Comparison of ENCODE assay signal across 11 cellular contexts in the genomic region with DNA sequence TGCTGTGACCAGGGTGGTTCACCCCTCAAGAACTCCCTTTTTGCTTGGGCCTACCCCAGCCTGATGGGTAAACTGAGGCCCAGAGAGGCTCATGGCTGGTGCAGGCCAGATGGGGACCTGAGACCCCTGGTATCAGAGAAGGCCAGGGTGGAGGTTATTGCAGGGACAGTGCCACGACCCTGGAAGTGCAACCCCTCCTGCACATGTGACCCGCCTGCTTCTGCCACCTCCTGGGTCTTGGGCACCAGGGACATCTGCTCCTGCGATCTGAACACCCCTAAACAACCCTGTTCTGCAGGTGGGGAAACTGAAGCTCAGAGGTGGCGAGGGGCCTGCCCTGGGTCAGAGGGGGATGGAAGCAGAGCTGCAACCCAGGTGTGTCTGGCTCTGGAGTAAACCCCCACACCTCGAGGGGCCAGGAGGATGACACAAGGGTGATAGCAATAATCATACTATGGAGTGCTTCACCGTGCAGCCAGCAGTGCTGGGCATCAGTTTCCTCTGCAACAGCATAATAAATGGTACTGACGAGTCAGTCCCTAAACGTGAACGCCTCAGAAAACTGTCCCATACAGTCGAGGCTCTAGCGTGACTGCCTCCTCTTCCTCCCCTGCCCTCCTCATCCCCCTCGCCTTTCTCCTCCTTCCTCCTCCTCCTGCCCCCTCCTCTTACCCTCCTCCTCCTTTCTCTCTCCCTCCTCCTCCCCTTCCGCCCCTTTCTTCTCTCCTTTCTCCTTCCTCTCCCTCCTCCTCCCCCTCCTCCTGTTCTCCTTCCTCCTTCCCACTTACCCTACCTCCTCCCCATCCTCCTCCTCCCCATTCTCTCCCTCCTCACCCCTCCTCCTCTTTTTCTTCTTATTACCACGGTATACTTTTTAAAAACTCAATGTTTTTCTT. TPM values are rescaled to one million over a fixed set of nuclear protein-coding genes. Genes with fewer than 3 reads are reported as not detected.
DNase-seq lines count a peak whose midpoint lies in the region; ATAC-seq and TF ChIP-seq lines count a peak whose summit lies in the region.
"Had no signal": no experiment of that assay in that cellular context is flagged by ENCODE, and none has a peak within 500 bp of the region (broad histone marks: within the 10 kb centered on the region; RNA-seq: fewer than 3 reads in every experiment).

No MANE protein-coding gene starts in this region.

- H3K36me3 Mint-ChIP-seq in activated naive CD4-positive, alpha-beta T cell treated with anti-CD3 and anti-CD28 coated beads, Interleukin-2, amount 50 U/mL, for 24 hours, result peaks cover 2% of the 10 kb centered on the region
- peaks cover 28% of the 10 kb centered on the region for H3K36me3 Mint-ChIP-seq in effector memory CD8-positive, alpha-beta T cell (ENCODE audit: insufficient read depth)

- H3K4me3 ChIP-seq in MM.1S (ENCODE audit: low read length) (no peak overlapping the region), osteoblast (ENCODE audit: insufficient read depth, low read length) (no peak overlapping the region)

- no peaks in the 10 kb centered on the region for H3K9me3 Mint-ChIP-seq in activated naive CD4-positive, alpha-beta T cell treated with anti-CD3 and anti-CD28 coated beads, Interleukin-2, amount 50 U/mL, for 24 hours
- H3K9me3 Mint-ChIP-seq in effector memory CD8-positive, alpha-beta T cell, result no peaks in the 10 kb centered on the region
- H3K9me3 Mint-ChIP-seq: CD8-positive, alpha-beta T cell had no signal

- H3K4me1 ChIP-seq in MM.1S (ENCODE audit: low read length) (no peaks in the 10 kb centered on the region), osteoblast (ENCODE audit: insufficient read depth, low read length) (peaks cover 11% of the 10 kb centered on the region)

- no peak for ATAC-seq in effector memory CD8-positive, alpha-beta T cell (replicated peaks)
- ATAC-seq in GM21381 (IDR thresholded peaks at IDR 0.05; ENCODE audit: unreplicated experiment), result no peak
- ATAC-seq in GM18517 (IDR thresholded peaks at IDR 0.05; ENCODE audit: unreplicated experiment), result no peak

- peak overlapping the region; percentile 70 for H3K27ac Mint-ChIP-seq in activated naive CD4-positive, alpha-beta T cell treated with anti-CD3 and anti-CD28 coated beads, Interleukin-2, amount 50 U/mL, for 24 hours
- H3K27ac Mint-ChIP-seq in effector memory CD8-positive, alpha-beta T cell, result peak overlapping the region; percentile 26 to 52

- peaks cover 25% of the 10 kb centered on the region for H3K4me1 Mint-ChIP-seq in activated naive CD4-positive, alpha-beta T cell treated with anti-CD3 and anti-CD28 coated beads, Interleukin-2, amount 50 U/mL, for 24 hours
- H3K4me1 Mint-ChIP-seq in effector memory CD8-positive, alpha-beta T cell (ENCODE audit: low read depth in 2 of 2), result peaks cover 7 to 15% of the 10 kb centered on the region in 2 donors

- H3K27me3 ChIP-seq in MM.1S (replicated peaks; ENCODE audit: insufficient read depth, low read length), result no peaks in the 10 kb centered on the region
- H3K27me3 ChIP-seq in osteoblast (ENCODE audit: insufficient read depth, low read length), result peaks cover 5% of the 10 kb centered on the region

- H2AFZ ChIP-seq in MM.1S (ENCODE audit: low read length) (no peak overlapping the region), osteoblast (ENCODE audit: low read length) (no peak overlapping the region)

- H3K36me3 ChIP-seq in MM.1S (replicated peaks; ENCODE audit: insufficient read depth, low read length) (no peaks in the 10 kb centered on the region), osteoblast (ENCODE audit: insufficient read depth, low read length) (peaks cover 6% of the 10 kb centered on the region)

- no peak for DNase-seq in activated naive CD4-positive, alpha-beta T cell (lab: John Stamatoyannopoulos, UW)
- DNase-seq in MM.1S (no peak), osteoblast (ENCODE audit: insufficient read length, low spot score, missing footprints) (peak; percentile 87), activated gamma-delta T cell treated with Interleukin-2 at 50 U/mL for 16 hours (no peak)
- DNase-seq in effector memory CD8-positive, alpha-beta T cell, result no peak
- DNase-seq: SW 1271 had no signal

- H3K79me2 ChIP-seq in MM.1S (ENCODE audit: low read length), result no peaks in the 10 kb centered on the region
- no peaks in the 10 kb centered on the region for H3K79me2 ChIP-seq in osteoblast (ENCODE audit: insufficient read depth, low read length)

- no peak for TF ChIP-seq CTCF in MM.1S (IDR thresholded peaks at IDR 0.05; ENCODE audit: low read length)
- TF ChIP-seq CTCF in osteoblast (IDR thresholded peaks at IDR 0.05; ENCODE audit: extremely low read depth, low read depth, low read length), result no peak

- H4K20me1 ChIP-seq in MM.1S (ENCODE audit: insufficient read depth, low read length), result no peaks in the 10 kb centered on the region
- H4K20me1 ChIP-seq in osteoblast (ENCODE audit: insufficient read depth, low read length), result peaks cover 4% of the 10 kb centered on the region

- H3K9me3 ChIP-seq in MM.1S (replicated peaks; ENCODE audit: insufficient read depth, low read length) (no peaks in the 10 kb centered on the region), osteoblast (ENCODE audit: low read depth, low read length) (no peaks in the 10 kb centered on the region)

- peak overlapping the region; percentile 26; the same call in 1 of the 2 replicates for H3K4me2 ChIP-seq in MM.1S (ENCODE audit: low read depth, low read length)
- no peak overlapping the region for H3K4me2 ChIP-seq in osteoblast (ENCODE audit: insufficient read depth, low read length)

- no peaks in the 10 kb centered on the region for H3F3A ChIP-seq in MM.1S (ENCODE audit: insufficient read depth, low read length)

- H3K9ac ChIP-seq in MM.1S (ENCODE audit: low read length), result no peak overlapping the region

- no peaks in the 10 kb centered on the region for H3K9me2 ChIP-seq in MM.1S (replicated peaks; ENCODE audit: insufficient read depth, low read length)

- H3K27ac ChIP-seq in MM.1S (ENCODE audit: low read length) (no peak overlapping the region), osteoblast (ENCODE audit: low read depth, low read length) (no peak overlapping the region)

- no peak overlapping the region for H3K4me3 Mint-ChIP-seq in activated naive CD4-positive, alpha-beta T cell treated with anti-CD3 and anti-CD28 coated beads, Interleukin-2, amount 50 U/mL, for 24 hours
- no peak overlapping the region for H3K4me3 Mint-ChIP-seq in effector memory CD8-positive, alpha-beta T cell
- H3K4me3 Mint-ChIP-seq: CD8-positive, alpha-beta T cell had no signal

- no peaks in the 10 kb centered on the region for H3K27me3 Mint-ChIP-seq in activated naive CD4-positive, alpha-beta T cell treated with anti-CD3 and anti-CD28 coated beads, Interleukin-2, amount 50 U/mL, for 24 hours
- H3K27me3 Mint-ChIP-seq in effector memory CD8-positive, alpha-beta T cell, result no peaks in the 10 kb centered on the region

RNA-seq across cellular contexts. Expression of a gene that starts 4.3 kb away (rescaled TPM):
- total RNA-seq in osteoblast, result under 0.01 and 0.29 TPM in 2 replicates

RNA-seq across cellular contexts. Expression of a gene that starts 5.0 kb away (rescaled TPM):
- 0.72 and 0.88 TPM in 2 replicates for total RNA-seq in osteoblast
- total RNA-seq: HT1080 had no signal

RNA-seq across cellular contexts. Expression of a gene that starts 17.0 kb away (rescaled TPM):
- 160 and 202 TPM in 2 replicates for total RNA-seq in osteoblast

RNA-seq across cellular contexts. Expression of a gene that starts 17.7 kb away (rescaled TPM):
- total RNA-seq in osteoblast, result 2.7 and 4.3 TPM in 2 replicates
